Comparison of ENCODE assay signal across 9 cellular contexts in genomic region chr3:106345353-106346027, GRCh38.
DNase-seq lines count a peak whose midpoint lies in the region; ATAC-seq and TF ChIP-seq lines count a peak whose summit lies in the region.
"Had no signal": no experiment of that assay in that cellular context is flagged by ENCODE, and none has a peak within 500 bp of the region (broad histone marks: within the 10 kb centered on the region; RNA-seq: fewer than 3 reads in every experiment).

No MANE protein-coding gene starts in this region.

- DNase-seq in SIG-M5 treated with dmso at 0.1 percent for 504 hours (lab: John Stamatoyannopoulos, UW; ENCODE audit: unreplicated experiment): peak; percentile 27
- no peak for DNase-seq in SIG-M5 (lab: John Stamatoyannopoulos, UW)
- DNase-seq in RKO (ENCODE audit: low spot score): peak; percentile 42
- DNase-seq in glomerular visceral epithelial cell (ENCODE audit: extremely low spot score): peak; percentile 94
- peak in 1 of 2 donors; percentile 44 for DNase-seq in upper lobe of left lung
- DNase-seq in BE2C: no peak

- no peak overlapping the region for H3K4me3 ChIP-seq in upper lobe of left lung
- H3K4me3 ChIP-seq in BE2C (ENCODE audit: low read depth, low read length): no peak overlapping the region
- H3K4me3 ChIP-seq: BLaER1 had no signal

- peak in 1 of 4 donors; percentile 71 for TF ChIP-seq EP300 in upper lobe of left lung (IDR thresholded peaks at IDR 0.05)

- WGBS in upper lobe of left lung, 2 donors: 43 to 64% methylated on average over 5 of the region's 5 CpGs

- H3K36me3 ChIP-seq in upper lobe of left lung (no peaks in the 10 kb centered on the region), BE2C (no peaks in the 10 kb centered on the region)
- H3K36me3 ChIP-seq: BLaER1 had no signal

- no peak for TF ChIP-seq CTCF in upper lobe of left lung (IDR thresholded peaks at IDR 0.05)
- TF ChIP-seq CTCF in BE2C (IDR thresholded peaks at IDR 0.05; ENCODE audit: low read depth, low read length): no peak

- TF ChIP-seq POLR2A in upper lobe of left lung (IDR thresholded peaks at IDR 0.05): no peak

- H3K4me1 ChIP-seq in upper lobe of left lung: peaks cover 0 to 5% (median 1%) of the 10 kb centered on the region in 4 donors
- peaks cover 29% of the 10 kb centered on the region for H3K4me1 ChIP-seq in BE2C
- H3K4me1 ChIP-seq: BLaER1 had no signal

- H3K9me3 ChIP-seq in upper lobe of left lung: no peaks in the 10 kb centered on the region
- no peaks in the 10 kb centered on the region for H3K9me3 ChIP-seq in BE2C
- H3K9me3 ChIP-seq: BLaER1 had no signal

- peak overlapping the region in 3 of 4 donors; percentile 10 to 57 (median 21) for H3K27ac ChIP-seq in upper lobe of left lung
- H3K27ac ChIP-seq: BLaER1 had no signal

- H3K27me3 ChIP-seq in upper lobe of left lung (no peaks in the 10 kb centered on the region), BE2C (no peaks in the 10 kb centered on the region)
- H3K27me3 ChIP-seq: BLaER1 had no signal

- ATAC-seq in upper lobe of left lung (ENCODE audit: low FRiP score in 2 of 2) (peak; percentile 67 to 85), GM19324 (IDR thresholded peaks at IDR 0.05; ENCODE audit: low FRiP score, unreplicated experiment) (no peak), HG03520 (IDR thresholded peaks at IDR 0.05; ENCODE audit: unreplicated experiment) (no peak)

Comparison
In these comparisons a context has a peak if more than half of its experiments do, and no peak if none do; other contexts are left out.
1. DNase-seq: peak in SIG-M5 treated with dmso at 0.1 percent for 504 hours (single experiment), RKO (single experiment) and glomerular visceral epithelial cell (single experiment); none in SIG-M5 (single experiment) and BE2C (single experiment).
2. ATAC-seq: peak in upper lobe of left lung (2 of 2); none in GM19324 (single experiment) and HG03520 (single experiment).